ENCODE assay signal across 8 cellular contexts in genomic region chr3:174125267-174125844, GRCh38.
A peak's percentile ranks its signal among the peaks of the same experiment; 100 is the strongest.
DNase-seq lines count a peak whose midpoint lies in the region; ATAC-seq and TF ChIP-seq lines count a peak whose summit lies in the region.

No MANE protein-coding gene starts in this region.

- no peaks in the 10 kb centered on the region for H3K4me1 Mint-ChIP-seq in activated T-helper 17 cell treated with anti-CD3 and anti-CD28 coated beads, Interleukin-2, amount 50 U/mL, for 72 hours

- H3K4me3 ChIP-seq in kidney epithelial cell (ENCODE audit: low read depth, low read length): no peak overlapping the region

- peaks cover 8% of the 10 kb centered on the region for H3K9me3 Mint-ChIP-seq in activated T-helper 17 cell treated with anti-CD3 and anti-CD28 coated beads, Interleukin-2, amount 50 U/mL, for 72 hours

- no peaks in the 10 kb centered on the region for H3K36me3 Mint-ChIP-seq in activated T-helper 17 cell treated with anti-CD3 and anti-CD28 coated beads, Interleukin-2, amount 50 U/mL, for 72 hours (ENCODE audit: low read depth)

- peak; percentile 95 for ATAC-seq in SK-N-SH treated with all-trans-retinoic acid at 6 μM for 48 hours
- ATAC-seq in GM18519 (IDR thresholded peaks at IDR 0.05; ENCODE audit: low FRiP score, unreplicated experiment): no peak
- ATAC-seq in activated T-helper 17 cell treated with anti-CD3 and anti-CD28 coated beads, Interleukin-2, amount 50 U/mL, for 72 hours (replicated peaks): no peak
- ATAC-seq in HG03175 (IDR thresholded peaks at IDR 0.05; ENCODE audit: unreplicated experiment): no peak
- no peak for ATAC-seq in HG02623 (IDR thresholded peaks at IDR 0.05; ENCODE audit: unreplicated experiment)

- peak; percentile 62 for TF ChIP-seq CTCF in kidney epithelial cell (IDR thresholded peaks at IDR 0.05; ENCODE audit: insufficient read depth, low read length, poor library complexity, severe bottlenecking)

- no peak overlapping the region for H3K4me3 Mint-ChIP-seq in activated T-helper 17 cell treated with anti-CD3 and anti-CD28 coated beads, Interleukin-2, amount 50 U/mL, for 72 hours

- H3K36me3 ChIP-seq in kidney epithelial cell (ENCODE audit: control insufficient read depth, insufficient read depth, low read length): no peaks in the 10 kb centered on the region

- DNase-seq in EL (peak; percentile 59), NCI-H1092 (lab: John Stamatoyannopoulos, UW) (peak; percentile 18), kidney epithelial cell (ENCODE audit: low read depth) (no peak)

- H3K27me3 Mint-ChIP-seq in activated T-helper 17 cell treated with anti-CD3 and anti-CD28 coated beads, Interleukin-2, amount 50 U/mL, for 72 hours: no peaks in the 10 kb centered on the region

- H3K27me3 ChIP-seq in kidney epithelial cell (ENCODE audit: control insufficient read depth, insufficient read depth, low read length): no peaks in the 10 kb centered on the region

- no peak overlapping the region for H3K27ac Mint-ChIP-seq in activated T-helper 17 cell treated with anti-CD3 and anti-CD28 coated beads, Interleukin-2, amount 50 U/mL, for 72 hours

TF ChIP-seq in SK-N-SH treated with all-trans-retinoic acid at 6 μM for 48 hours, 23 proteins besides CTCF, POLR2A, EP300 and RAD21:
- TF ChIP-seq OSR1 (CRISPR knock-in tag; IDR thresholded peaks at IDR 0.05) (no peak), RARB (CRISPR knock-in tag; IDR thresholded peaks at IDR 0.05) (no peak), ZNF8 (CRISPR knock-in tag; IDR thresholded peaks at IDR 0.05) (no peak), PPARA (CRISPR knock-in tag; IDR thresholded peaks at IDR 0.05; ENCODE audit: borderline replicate concordance) (no peak), ARNTL (CRISPR knock-in tag; IDR thresholded peaks at IDR 0.05; ENCODE audit: borderline replicate concordance, low read depth) (no peak), ZNF70 (CRISPR knock-in tag; IDR thresholded peaks at IDR 0.05) (no peak)
- TF ChIP-seq, protein P1, sequence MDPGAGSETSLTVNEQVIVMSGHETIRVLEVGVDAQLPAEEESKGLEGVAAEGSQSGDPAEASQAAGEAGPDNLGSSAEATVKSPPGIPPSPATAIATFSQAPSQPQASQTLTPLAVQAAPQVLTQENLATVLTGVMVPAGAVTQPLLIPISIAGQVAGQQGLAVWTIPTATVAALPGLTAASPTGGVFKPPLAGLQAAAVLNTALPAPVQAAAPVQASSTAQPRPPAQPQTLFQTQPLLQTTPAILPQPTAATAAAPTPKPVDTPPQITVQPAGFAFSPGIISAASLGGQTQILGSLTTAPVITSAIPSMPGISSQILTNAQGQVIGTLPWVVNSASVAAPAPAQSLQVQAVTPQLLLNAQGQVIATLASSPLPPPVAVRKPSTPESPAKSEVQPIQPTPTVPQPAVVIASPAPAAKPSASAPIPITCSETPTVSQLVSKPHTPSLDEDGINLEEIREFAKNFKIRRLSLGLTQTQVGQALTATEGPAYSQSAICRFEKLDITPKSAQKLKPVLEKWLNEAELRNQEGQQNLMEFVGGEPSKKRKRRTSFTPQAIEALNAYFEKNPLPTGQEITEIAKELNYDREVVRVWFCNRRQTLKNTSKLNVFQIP (CRISPR knock-in tag; IDR thresholded peaks at IDR 0.05; ENCODE audit: borderline replicate concordance, low read depth): no peak
